14 cellular contexts compared by ENCODE assay signal in the genomic region with DNA sequence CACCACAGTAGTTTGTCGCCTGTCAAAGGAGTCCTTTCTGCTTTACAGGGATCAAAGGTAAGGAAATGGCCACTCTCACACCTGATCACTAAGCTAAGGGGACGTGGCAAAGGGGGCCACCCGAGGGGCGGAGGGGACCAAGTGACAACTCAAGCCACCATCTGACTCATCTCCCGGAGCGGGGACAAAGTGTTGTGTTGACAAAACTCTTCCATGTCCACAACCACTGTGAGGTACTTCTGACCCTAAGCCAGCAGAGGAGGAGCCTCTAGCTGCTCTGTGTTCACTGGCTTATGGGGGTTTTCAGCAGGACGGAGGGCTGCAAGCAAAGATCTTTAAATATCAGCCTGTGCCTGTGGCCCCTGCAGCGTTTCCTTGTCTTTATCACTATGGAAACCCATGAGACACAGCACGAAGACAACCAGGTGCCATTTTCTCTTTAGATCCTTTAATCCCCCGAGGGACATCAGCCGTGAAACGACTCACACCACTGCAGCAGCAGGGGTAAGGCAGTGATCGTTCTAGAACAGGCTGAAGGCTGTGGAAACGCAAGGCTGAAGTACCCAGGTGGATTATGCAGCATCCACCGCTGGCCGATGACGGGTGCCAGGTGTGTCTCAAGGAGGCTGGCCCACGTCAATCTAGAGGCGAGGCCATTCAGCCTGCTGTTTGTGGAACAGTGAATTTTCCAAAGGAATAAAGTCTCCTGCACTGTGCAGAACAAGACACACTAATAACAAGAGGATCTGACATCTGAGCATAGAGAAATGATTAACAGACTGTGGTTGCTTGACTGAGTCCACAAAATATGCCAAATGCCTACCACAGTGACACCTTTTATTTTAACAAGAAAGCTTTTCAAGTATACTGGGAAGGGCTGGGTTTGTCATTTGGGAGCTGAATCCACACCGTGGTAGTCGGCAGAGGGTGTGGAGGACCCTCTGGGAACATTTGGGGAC. TPM values are rescaled to one million over a fixed set of nuclear protein-coding genes. Genes with fewer than 3 reads are reported as not detected.
A peak's percentile ranks its signal among the peaks of the same experiment; 100 is the strongest.
DNase-seq lines count a peak whose midpoint lies in the region; ATAC-seq and TF ChIP-seq lines count a peak whose summit lies in the region.
"Had no signal": no experiment of that assay in that cellular context is flagged by ENCODE, and none has a peak within 500 bp of the region (broad histone marks: within the 10 kb centered on the region; RNA-seq: fewer than 3 reads in every experiment).

No MANE protein-coding gene starts in this region.

- no peaks in the 10 kb centered on the region for H3K4me1 Mint-ChIP-seq in osteocyte (ENCODE audit: unreplicated experiment)

- H3K9me3 ChIP-seq in WERI-Rb-1 (ENCODE audit: severe bottlenecking), result no peaks in the 10 kb centered on the region

- no peak for TF ChIP-seq CTCF in WERI-Rb-1 (IDR thresholded peaks at IDR 0.05; ENCODE audit: low read depth, low read length)
- TF ChIP-seq CTCF in osteocyte (IDR thresholded peaks at IDR 0.05), result no peak

- H3K36me3 ChIP-seq in WERI-Rb-1, result no peaks in the 10 kb centered on the region

- ATAC-seq in GM21528 (IDR thresholded peaks at IDR 0.05; ENCODE audit: low FRiP score, unreplicated experiment) (peak; percentile 55), HG03469 (IDR thresholded peaks at IDR 0.05; ENCODE audit: unreplicated experiment) (peak; percentile 30)
- ATAC-seq: right cardiac atrium had no signal

- H3K27ac Mint-ChIP-seq in osteocyte (ENCODE audit: unreplicated experiment), result no peak overlapping the region

- no peak overlapping the region for H3K4me3 Mint-ChIP-seq in osteocyte (ENCODE audit: unreplicated experiment)

- peak overlapping the region; percentile 4 for H3K4me3 ChIP-seq in WERI-Rb-1 (ENCODE audit: low read depth, low read length)

- H3K27ac ChIP-seq in WERI-Rb-1, result peak overlapping the region; percentile 38
- H3K27ac ChIP-seq: C4-2B had no signal

- H3K27me3 Mint-ChIP-seq in osteocyte (ENCODE audit: unreplicated experiment), result no peaks in the 10 kb centered on the region

- no peaks in the 10 kb centered on the region for H3K27me3 ChIP-seq in WERI-Rb-1 (ENCODE audit: insufficient read depth, low read depth, severe bottlenecking)

- no peaks in the 10 kb centered on the region for H3K9me3 Mint-ChIP-seq in osteocyte (ENCODE audit: unreplicated experiment)

- peaks cover 44% of the 10 kb centered on the region for H3K36me3 Mint-ChIP-seq in osteocyte (ENCODE audit: unreplicated experiment)

- DNase-seq in DMS79 (lab: John Stamatoyannopoulos, UW) (peak; percentile 77), WERI-Rb-1 (peak; percentile 75), osteocyte (ENCODE audit: extremely low spot score, unreplicated experiment) (no peak), SIG-M5 (lab: John Stamatoyannopoulos, UW) (no peak), inferior parietal cortex (ENCODE audit: extremely low spot score) (no peak), hippocampal formation (lab: John Stamatoyannopoulos, UW) (no peak)
- DNase-seq: activated naive CD4-positive, alpha-beta T cell; effector CD8-positive, alpha-beta T cell; stimulated activated naive CD4-positive, alpha-beta T cell treated with Interleukin-2 at 50 U/mL for 16 hours had no signal

RNA-seq across cellular contexts. Expression of gene DDC, which starts 26.6 kb away (rescaled TPM):
- not detected in 2 replicates for total RNA-seq in osteocyte
- total RNA-seq: M059J had no signal

Comparison
In these comparisons a context has a peak if more than half of its experiments do, and no peak if none do; other contexts are left out.
1. DNase-seq: peak in DMS79 (single experiment) and WERI-Rb-1 (single experiment); none in osteocyte (single experiment), SIG-M5 (single experiment), inferior parietal cortex (single experiment) and hippocampal formation (0 of 2).